ENCODE assay signal across 8 cellular contexts in genomic region chr1:146938242-146938902, GRCh38. TPM values are rescaled to one million over a fixed set of nuclear protein-coding genes. Genes with fewer than 3 reads are reported as not detected.
DNase-seq lines count a peak whose midpoint lies in the region; ATAC-seq and TF ChIP-seq lines count a peak whose summit lies in the region.
"Not testable (repeated sequence)": the region's sequence is repeated elsewhere in the genome, so short reads cannot be mapped to it uniquely, and the experiment has no call there.

A gene with protein sequence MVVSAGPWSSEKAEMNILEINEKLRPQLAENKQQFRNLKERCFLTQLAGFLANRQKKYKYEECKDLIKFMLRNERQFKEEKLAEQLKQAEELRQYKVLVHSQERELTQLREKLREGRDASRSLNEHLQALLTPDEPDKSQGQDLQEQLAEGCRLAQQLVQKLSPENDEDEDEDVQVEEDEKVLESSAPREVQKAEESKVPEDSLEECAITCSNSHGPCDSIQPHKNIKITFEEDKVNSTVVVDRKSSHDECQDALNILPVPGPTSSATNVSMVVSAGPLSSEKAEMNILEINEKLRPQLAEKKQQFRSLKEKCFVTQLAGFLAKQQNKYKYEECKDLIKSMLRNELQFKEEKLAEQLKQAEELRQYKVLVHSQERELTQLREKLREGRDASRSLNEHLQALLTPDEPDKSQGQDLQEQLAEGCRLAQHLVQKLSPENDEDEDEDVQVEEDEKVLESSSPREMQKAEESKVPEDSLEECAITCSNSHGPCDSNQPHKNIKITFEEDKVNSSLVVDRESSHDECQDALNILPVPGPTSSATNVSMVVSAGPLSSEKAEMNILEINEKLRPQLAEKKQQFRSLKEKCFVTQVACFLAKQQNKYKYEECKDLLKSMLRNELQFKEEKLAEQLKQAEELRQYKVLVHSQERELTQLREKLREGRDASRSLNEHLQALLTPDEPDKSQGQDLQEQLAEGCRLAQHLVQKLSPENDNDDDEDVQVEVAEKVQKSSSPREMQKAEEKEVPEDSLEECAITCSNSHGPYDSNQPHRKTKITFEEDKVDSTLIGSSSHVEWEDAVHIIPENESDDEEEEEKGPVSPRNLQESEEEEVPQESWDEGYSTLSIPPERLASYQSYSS (N-terminal part only) (plus strand): TSS chr1:146938324. CDS start chr1:146960144, 21,820 bp downstream.

- peaks cover 0 to 11% (median 0%) of the 10 kb centered on the region in 11 experiments; a peak in 4 of 22 replicates for H4K20me1 ChIP-seq in BLaER1 treated with 17β-estradiol and CSF1 and Interleukin-3, amounts not matched to agents 10 nM and 100 nM

- peak within 1 kb of the TSS; percentile 72 to 84 (median 79) for H3K4me2 ChIP-seq in BLaER1 treated with 17β-estradiol and CSF1 and Interleukin-3, amounts not matched to agents 10 nM and 100 nM

- ATAC-seq in GM19395 (IDR thresholded peaks at IDR 0.05; ENCODE audit: unreplicated experiment) = peak; percentile 76
- peak; percentile 55 for ATAC-seq in HG03469 (IDR thresholded peaks at IDR 0.05; ENCODE audit: unreplicated experiment)
- ATAC-seq in left lung = peak; percentile 97

- not testable (repeated sequence) for H3K36me3 ChIP-seq in BLaER1 treated with 17β-estradiol and CSF1 and Interleukin-3, amounts not matched to agents 10 nM and 100 nM; left lung

- not testable (repeated sequence) for H3K27me3 ChIP-seq in BLaER1 treated with 17β-estradiol and CSF1 and Interleukin-3, amounts not matched to agents 10 nM and 100 nM; left lung

- peaks cover 11% of the 10 kb centered on the region for H3K4me1 Mint-ChIP-seq in activated CD4-positive, alpha-beta T cell treated with anti-CD3 and anti-CD28 coated beads, Interleukin-2, amount 10 ng/mL, durations not matched to agents 24 days and 14 days

- peak within 1 kb of the TSS; percentile 68 to 80 (median 76) for H3K4me3 ChIP-seq in BLaER1 treated with 17β-estradiol and CSF1 and Interleukin-3, amounts not matched to agents 10 nM and 100 nM
- H3K4me3 ChIP-seq in coronary artery (peak within 1 kb of the TSS; percentile 85), left lung (peak within 1 kb of the TSS; percentile 65 to 86)

- peak within 1 kb of the TSS; percentile 81 to 89 (median 83) for H3K27ac ChIP-seq in BLaER1 treated with 17β-estradiol and CSF1 and Interleukin-3, amounts not matched to agents 10 nM and 100 nM
- H3K27ac ChIP-seq in coronary artery (peak within 1 kb of the TSS; percentile 69 to 92), left lung (peak within 1 kb of the TSS; percentile 85 to 89)

- not testable (repeated sequence) for H3K36me3 Mint-ChIP-seq in activated CD4-positive, alpha-beta T cell treated with anti-CD3 and anti-CD28 coated beads, Interleukin-2, amount 10 ng/mL, durations not matched to agents 24 days and 14 days (ENCODE audit: low read depth)

- TF ChIP-seq CTCF in coronary artery (IDR thresholded peaks at IDR 0.05); left lung (IDR thresholded peaks at IDR 0.05): not testable (repeated sequence)

- not testable (repeated sequence) for H3K4me1 ChIP-seq in BLaER1 treated with 17β-estradiol and CSF1 and Interleukin-3, amounts not matched to agents 10 nM and 100 nM; left lung

- peak within 1 kb of the TSS; percentile 95 for H3K27ac Mint-ChIP-seq in activated CD4-positive, alpha-beta T cell treated with anti-CD3 and anti-CD28 coated beads, Interleukin-2, amount 10 ng/mL, durations not matched to agents 24 days and 14 days

- not testable (repeated sequence) for H3K27me3 Mint-ChIP-seq in activated CD4-positive, alpha-beta T cell treated with anti-CD3 and anti-CD28 coated beads, Interleukin-2, amount 10 ng/mL, durations not matched to agents 24 days and 14 days

- peak; percentile 93 for DNase-seq in NCI-H748 (lab: John Stamatoyannopoulos, UW; ENCODE audit: unreplicated experiment)
- peak; percentile 95 for DNase-seq in activated CD4-positive, alpha-beta T cell treated with anti-CD3 and anti-CD28 coated beads, Interleukin-2, amount 10 ng/mL, durations not matched to agents 24 days and 14 days
- DNase-seq in coronary artery (ENCODE audit: low spot score) = peak; percentile 83
- peak; percentile 86 to 96 for DNase-seq in left lung
- DNase-seq in stimulated activated CD4-positive, alpha-beta T cell treated with anti-CD3 and anti-CD28 coated beads, Interleukin-1b, Interleukin-23, amount 100 ng/mL, for 4 hours (ENCODE audit: low read depth in 2 of 2) = peak; percentile 60 to 74

- H3K9me3 ChIP-seq in BLaER1 treated with 17β-estradiol and CSF1 and Interleukin-3, amounts not matched to agents 10 nM and 100 nM (replicated peaks in 1 of 11); left lung: not testable (repeated sequence)

- intact Hi-C loops in activated CD4-positive, alpha-beta T cell treated with anti-CD3 and anti-CD28 coated beads, Interleukin-2, amount 10 ng/mL, durations not matched to agents 24 days and 14 days (cut with micrococcal nuclease); left lung (cut with DNase I): not testable (repeated sequence)

- peak within 1 kb of the TSS; percentile 84 to 92 (median 87) for H3K9ac ChIP-seq in BLaER1 treated with 17β-estradiol and CSF1 and Interleukin-3, amounts not matched to agents 10 nM and 100 nM

- H3K4me3 Mint-ChIP-seq in activated CD4-positive, alpha-beta T cell treated with anti-CD3 and anti-CD28 coated beads, Interleukin-2, amount 10 ng/mL, durations not matched to agents 24 days and 14 days = peak within 1 kb of the TSS; percentile 92

- not testable (repeated sequence) for H3K9me3 Mint-ChIP-seq in activated CD4-positive, alpha-beta T cell treated with anti-CD3 and anti-CD28 coated beads, Interleukin-2, amount 10 ng/mL, durations not matched to agents 24 days and 14 days

RNA-seq across cellular contexts. Expression of the gene that starts here (rescaled TPM):
- 13.0 and 14.2 TPM in 2 replicates for total RNA-seq in activated CD4-positive, alpha-beta T cell treated with anti-CD3 and anti-CD28 coated beads, Interleukin-2, amount 10 ng/mL, durations not matched to agents 24 days and 14 days
- total RNA-seq in left lung = 10 to 100 TPM in 1 of 2 donors, 1 to 10 TPM in 1; 7.9 to 10.8 TPM

Comparison
In these comparisons a context has a peak if more than half of its experiments do, and no peak if none do; other contexts are left out.
1. Peak in every context shown above with its lines: DNase-seq, ATAC-seq, H3K4me3 ChIP-seq and H3K27ac ChIP-seq.